Comparison of ENCODE assay signal across 1 cellular context in genomic region chr1:20480261-20481157, GRCh38.
TF ChIP-seq lines count a peak whose summit lies in the region.

No MANE protein-coding gene starts in this region.

TF ChIP-seq in HepG2, 621 proteins besides CTCF, POLR2A, EP300 and RAD21 (continued from another document and continues in another):
- TF ChIP-seq ZNF687 (CRISPR knock-in tag; IDR thresholded peaks at IDR 0.05) (no peak; the same call in none of the 2 replicates), KLF15 (CRISPR knock-in tag; IDR thresholded peaks at IDR 0.05; ENCODE audit: borderline replicate concordance) (no peak), ARID3A (IDR thresholded peaks at IDR 0.05; ENCODE audit: low read depth, low read length) (peak; percentile 86), POGK (CRISPR knock-in tag; conservative IDR thresholded peaks at IDR 0.05) (peak; percentile 90), RFXAP (CRISPR knock-in tag; IDR thresholded peaks at IDR 0.05; ENCODE audit: borderline replicate concordance) (peak; percentile 71; the same call in 1 of the 2 replicates), PAXIP1 (CRISPR knock-in tag; conservative IDR thresholded peaks at IDR 0.05) (peak; percentile 100), ZSCAN9 (CRISPR knock-in tag; IDR thresholded peaks at IDR 0.05; ENCODE audit: borderline replicate concordance) (peak; percentile 47; the same call in 1 of the 2 replicates), ZNF737 (CRISPR knock-in tag; IDR thresholded peaks at IDR 0.05; ENCODE audit: borderline replicate concordance) (no peak), EHMT2 (IDR thresholded peaks at IDR 0.05; ENCODE audit: borderline replicate concordance, low read depth, low read length) (no peak), ZNF160 (CRISPR knock-in tag; IDR thresholded peaks at IDR 0.05) (peak; percentile 36; the same call in 1 of the 2 replicates), TGIF2 (CRISPR knock-in tag; IDR thresholded peaks at IDR 0.05) (no peak; the same call in 1 of the 2 replicates), TOPORS (CRISPR knock-in tag; IDR thresholded peaks at IDR 0.05) (no peak), TFAP4 (IDR thresholded peaks at IDR 0.05; ENCODE audit: borderline replicate concordance, low read depth) (peak; percentile 89), ZFP91 (CRISPR knock-in tag; IDR thresholded peaks at IDR 0.05; ENCODE audit: borderline replicate concordance) (peak; percentile 64), SIN3A (IDR thresholded peaks at IDR 0.05; ENCODE audit: borderline replicate concordance, low read depth, low read length) (0 out of 2 replicates have a peak, but pooled peaks have one; percentile 53), MED1 (CRISPR knock-in tag; IDR thresholded peaks at IDR 0.05) (peak; percentile 96), ZNF24 (IDR thresholded peaks at IDR 0.05) (no peak), SAP130 (CRISPR knock-in tag; IDR thresholded peaks at IDR 0.05; ENCODE audit: low read depth) (peak; percentile 91), ELF1 (CRISPR knock-in tag; IDR thresholded peaks at IDR 0.05) (peak; percentile 30; the same call in 1 of the 2 replicates), SOX5 (CRISPR knock-in tag; IDR thresholded peaks at IDR 0.05; ENCODE audit: borderline replicate concordance) (peak; percentile 97), ZBTB20 (CRISPR knock-in tag; IDR thresholded peaks at IDR 0.05; ENCODE audit: borderline replicate concordance, low read depth) (peak; percentile 28; the same call in 1 of the 2 replicates), ZNF143 (CRISPR knock-in tag; IDR thresholded peaks at IDR 0.05) (peak; percentile 50; the same call in 1 of the 2 replicates), NFKB2 (CRISPR knock-in tag; IDR thresholded peaks at IDR 0.05; ENCODE audit: borderline replicate concordance) (no peak), ZNF382 (CRISPR knock-in tag; IDR thresholded peaks at IDR 0.05; ENCODE audit: borderline replicate concordance) (no peak), HNF4A (CRISPR knock-in tag; IDR thresholded peaks at IDR 0.05) (peak; percentile 94), NR0B2 (CRISPR knock-in tag; IDR thresholded peaks at IDR 0.05) (0 out of 2 replicates have a peak, but pooled peaks have one; percentile 45), HMGA1 (CRISPR knock-in tag; conservative IDR thresholded peaks at IDR 0.05) (no peak), TEAD3 (CRISPR knock-in tag; optimal IDR thresholded peaks at IDR 0.05; ENCODE audit: borderline replicate concordance) (peak; percentile 94), ZNF383 (CRISPR knock-in tag; IDR thresholded peaks at IDR 0.05; ENCODE audit: borderline replicate concordance) (peak; percentile 26; the same call in 1 of the 2 replicates), BRCA1 (CRISPR knock-in tag; IDR thresholded peaks at IDR 0.05) (peak; percentile 18; the same call in 1 of the 2 replicates)
- TF ChIP-seq, protein P1, sequence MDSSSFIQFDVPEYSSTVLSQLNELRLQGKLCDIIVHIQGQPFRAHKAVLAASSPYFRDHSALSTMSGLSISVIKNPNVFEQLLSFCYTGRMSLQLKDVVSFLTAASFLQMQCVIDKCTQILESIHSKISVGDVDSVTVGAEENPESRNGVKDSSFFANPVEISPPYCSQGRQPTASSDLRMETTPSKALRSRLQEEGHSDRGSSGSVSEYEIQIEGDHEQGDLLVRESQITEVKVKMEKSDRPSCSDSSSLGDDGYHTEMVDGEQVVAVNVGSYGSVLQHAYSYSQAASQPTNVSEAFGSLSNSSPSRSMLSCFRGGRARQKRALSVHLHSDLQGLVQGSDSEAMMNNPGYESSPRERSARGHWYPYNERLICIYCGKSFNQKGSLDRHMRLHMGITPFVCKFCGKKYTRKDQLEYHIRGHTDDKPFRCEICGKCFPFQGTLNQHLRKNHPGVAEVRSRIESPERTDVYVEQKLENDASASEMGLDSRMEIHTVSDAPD (CRISPR knock-in tag; IDR thresholded peaks at IDR 0.05): no peak; the same call in 1 of the 2 replicates
- TF ChIP-seq, protein P2, sequence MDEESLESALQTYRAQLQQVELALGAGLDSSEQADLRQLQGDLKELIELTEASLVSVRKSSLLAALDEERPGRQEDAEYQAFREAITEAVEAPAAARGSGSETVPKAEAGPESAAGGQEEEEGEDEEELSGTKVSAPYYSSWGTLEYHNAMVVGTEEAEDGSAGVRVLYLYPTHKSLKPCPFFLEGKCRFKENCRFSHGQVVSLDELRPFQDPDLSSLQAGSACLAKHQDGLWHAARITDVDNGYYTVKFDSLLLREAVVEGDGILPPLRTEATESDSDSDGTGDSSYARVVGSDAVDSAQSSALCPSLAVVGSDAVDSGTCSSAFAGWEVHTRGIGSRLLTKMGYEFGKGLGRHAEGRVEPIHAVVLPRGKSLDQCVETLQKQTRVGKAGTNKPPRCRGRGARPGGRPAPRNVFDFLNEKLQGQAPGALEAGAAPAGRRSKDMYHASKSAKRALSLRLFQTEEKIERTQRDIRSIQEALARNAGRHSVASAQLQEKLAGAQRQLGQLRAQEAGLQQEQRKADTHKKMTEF (CRISPR knock-in tag; IDR thresholded peaks at IDR 0.05): peak; percentile 83
- TF ChIP-seq, protein P3, sequence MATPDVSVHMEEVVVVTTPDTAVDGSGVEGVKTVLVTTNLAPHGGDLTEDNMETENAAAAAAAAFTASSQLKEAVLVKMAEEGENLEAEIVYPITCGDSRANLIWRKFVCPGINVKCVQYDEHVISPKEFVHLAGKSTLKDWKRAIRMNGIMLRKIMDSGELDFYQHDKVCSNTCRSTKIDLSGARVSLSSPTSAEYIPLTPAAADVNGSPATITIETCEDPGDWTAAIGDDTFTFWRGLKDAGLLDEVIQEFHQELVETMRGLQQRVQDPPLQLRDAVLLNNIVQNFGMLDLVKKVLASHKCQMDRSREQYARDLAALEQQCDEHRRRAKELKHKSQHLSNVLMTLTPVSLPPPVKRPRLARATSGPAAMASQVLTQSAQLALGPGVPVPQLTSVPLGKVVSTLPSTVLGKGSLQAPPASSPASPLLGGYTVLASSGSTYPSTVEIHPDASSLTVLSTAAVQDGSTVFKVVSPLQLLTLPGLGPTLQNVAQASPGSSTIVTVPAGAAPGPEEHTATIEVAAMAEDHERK (CRISPR knock-in tag; IDR thresholded peaks at IDR 0.05; ENCODE audit: low read depth): no peak
- TF ChIP-seq, protein P4, sequence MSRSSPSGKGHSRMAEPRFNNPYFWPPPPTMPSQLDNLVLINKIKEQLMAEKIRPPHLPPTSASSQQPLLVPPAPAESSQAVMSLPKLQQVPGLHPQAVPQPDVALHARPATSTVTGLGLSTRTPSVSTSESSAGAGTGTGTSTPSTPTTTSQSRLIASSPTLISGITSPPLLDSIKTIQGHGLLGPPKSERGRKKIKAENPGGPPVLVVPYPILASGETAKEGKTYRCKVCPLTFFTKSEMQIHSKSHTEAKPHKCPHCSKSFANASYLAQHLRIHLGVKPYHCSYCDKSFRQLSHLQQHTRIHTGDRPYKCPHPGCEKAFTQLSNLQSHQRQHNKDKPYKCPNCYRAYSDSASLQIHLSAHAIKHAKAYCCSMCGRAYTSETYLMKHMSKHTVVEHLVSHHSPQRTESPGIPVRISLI (CRISPR knock-in tag; IDR thresholded peaks at IDR 0.05; ENCODE audit: borderline replicate concordance): peak; percentile 41; the same call in 1 of the 2 replicates
- TF ChIP-seq, protein P5, sequence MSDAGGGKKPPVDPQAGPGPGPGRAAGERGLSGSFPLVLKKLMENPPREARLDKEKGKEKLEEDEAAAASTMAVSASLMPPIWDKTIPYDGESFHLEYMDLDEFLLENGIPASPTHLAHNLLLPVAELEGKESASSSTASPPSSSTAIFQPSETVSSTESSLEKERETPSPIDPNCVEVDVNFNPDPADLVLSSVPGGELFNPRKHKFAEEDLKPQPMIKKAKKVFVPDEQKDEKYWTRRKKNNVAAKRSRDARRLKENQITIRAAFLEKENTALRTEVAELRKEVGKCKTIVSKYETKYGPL (CRISPR knock-in tag; IDR thresholded peaks at IDR 0.05): peak; percentile 80; the same call in 1 of the 2 replicates
